In the genomic region with DNA sequence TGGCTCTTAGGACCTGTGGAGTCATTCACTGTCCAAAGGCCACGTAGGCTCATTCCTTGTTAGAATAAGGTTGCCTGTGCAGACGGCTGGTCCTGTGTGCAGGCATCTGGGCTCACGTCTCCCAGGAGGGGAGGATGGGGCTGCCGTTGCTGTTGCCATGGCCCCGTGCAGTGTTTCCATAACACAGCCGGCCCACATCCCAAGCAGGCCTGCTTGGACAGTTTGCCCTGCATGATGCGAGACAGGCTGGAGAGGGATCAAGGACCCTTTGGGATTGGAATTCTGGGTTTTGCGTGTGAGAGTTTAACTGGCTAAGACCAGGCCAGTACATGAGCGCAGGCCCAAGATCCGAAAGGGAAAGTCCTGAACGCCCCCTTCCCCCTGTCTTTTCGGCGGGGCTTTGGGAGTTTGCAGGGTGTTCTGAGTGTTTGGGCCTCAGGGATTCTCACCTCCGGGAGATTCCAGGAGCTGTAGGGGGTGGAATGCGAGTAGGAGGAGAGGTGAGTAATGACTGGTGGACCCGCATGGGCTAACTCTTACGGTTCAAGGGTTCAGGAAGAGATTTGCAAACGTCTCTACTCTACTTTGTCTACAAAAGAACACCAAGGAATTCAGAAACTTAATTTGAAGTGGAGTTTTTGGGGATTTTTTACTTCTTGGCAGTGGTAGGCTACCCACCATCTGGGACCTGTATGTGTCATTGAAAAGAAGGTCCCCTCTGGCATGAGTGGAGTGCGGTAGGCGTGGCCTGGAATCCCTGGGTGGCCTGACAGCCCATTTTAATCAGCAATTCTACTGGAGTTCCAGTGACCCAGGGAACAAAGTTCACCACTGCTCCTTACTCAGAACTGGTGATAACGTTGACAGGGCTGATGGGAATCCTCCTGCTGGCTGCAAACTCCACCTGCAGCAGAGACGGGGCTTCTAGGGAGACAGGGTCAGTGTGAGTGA, we compare ENCODE assay signal across 12 cellular contexts.
DNase-seq lines count a peak whose midpoint lies in the region; ATAC-seq, FAIRE-seq and TF ChIP-seq lines count a peak whose summit lies in the region.
"Had no signal": no experiment of that assay in that cellular context is flagged by ENCODE, and none has a peak within 500 bp of the region (broad histone marks: within the 10 kb centered on the region; RNA-seq: fewer than 3 reads in every experiment).

No MANE protein-coding gene starts in this region.

- peak; percentile 92 for ATAC-seq in HepG2
- no peak for ATAC-seq in HG02642 (IDR thresholded peaks at IDR 0.05; ENCODE audit: poor library complexity, unreplicated experiment)

- peaks cover 42% of the 10 kb centered on the region for H3K4me1 Mint-ChIP-seq in endodermal cell
- H3K4me1 Mint-ChIP-seq in activated naive CD4-positive, alpha-beta T cell treated with anti-CD3 and anti-CD28 coated beads for 36 hours (ENCODE audit: low read depth) = peaks cover 12% of the 10 kb centered on the region

- H3K4me1 ChIP-seq in HEK293 (ENCODE audit: control insufficient read depth, insufficient read depth, low read length) = no peaks in the 10 kb centered on the region
- peaks cover 29% of the 10 kb centered on the region for H3K4me1 ChIP-seq in endodermal cell (ENCODE audit: control insufficient read depth, insufficient read depth, low read length)
- peaks cover 56% of the 10 kb centered on the region for H3K4me1 ChIP-seq in HepG2 (ENCODE audit: insufficient read depth, low read length)
- H3K4me1 ChIP-seq in smooth muscle cell (ENCODE audit: low read depth) = peaks cover 12% of the 10 kb centered on the region

- H3K79me2 ChIP-seq in HepG2 (ENCODE audit: insufficient read depth, low read length) (no peaks in the 10 kb centered on the region), smooth muscle cell (ENCODE audit: low read depth) (no peaks in the 10 kb centered on the region)

- in situ Hi-C loops in HepG2 (cut with HindIII; ENCODE audit: extremely low pct_ligation_motif_present, low pct_unique_long_range_greater_than_20kb) = loop anchor here (10.0 kb wide), 1 partner anchor 123 kb away; a partner anchor contains a TSS

- peak overlapping the region; percentile 73 for H3K9ac ChIP-seq in endodermal cell (ENCODE audit: extremely low read depth, low read length, poor library complexity, severe bottlenecking)
- peak overlapping the region; percentile 78 for H3K9ac ChIP-seq in HepG2 (ENCODE audit: insufficient read depth, low read depth, low read length)
- H3K9ac ChIP-seq in smooth muscle cell (ENCODE audit: low read depth) = peak overlapping the region; percentile 69

- peak overlapping the region; percentile 33 for H3K4me3 Mint-ChIP-seq in endodermal cell
- H3K4me3 Mint-ChIP-seq in activated naive CD4-positive, alpha-beta T cell treated with anti-CD3 and anti-CD28 coated beads for 36 hours = no peak overlapping the region
- H3K4me3 Mint-ChIP-seq: activated naive CD8-positive, alpha-beta T cell treated with anti-CD3 and anti-CD28 coated beads for 36 hours; CD4-positive, CD25-positive, alpha-beta regulatory T cell had no signal

- POLR2A ChIA-PET in HEK293 (lab: Yijun Ruan, JAX) = no interaction called here
- POLR2A ChIA-PET in HepG2 (lab: Yijun Ruan, JAX) = interaction anchor here (0.9 to 2.4 kb wide), 11 partner anchors 8 to 246 kb away, joined by 3 to 16 read pairs (median 4); a partner anchor contains a TSS

- no peak overlapping the region for H2AFZ ChIP-seq in HepG2 (ENCODE audit: low read length)
- no peak overlapping the region for H2AFZ ChIP-seq in smooth muscle cell (ENCODE audit: low read depth)

- DNase-seq in endodermal cell (peak; percentile 89), HepG2 (ENCODE audit: low spot score) (peak; percentile 93), smooth muscle cell (lab: John Stamatoyannopoulos, UW; ENCODE audit: unreplicated experiment) (no peak), NCI-H2227 (lab: John Stamatoyannopoulos, UW; ENCODE audit: unreplicated experiment) (no peak)
- DNase-seq in NK-92 treated with Interleukin-12 subunit alpha and Interleukin-12 subunit beta, amount 100 ng/mL, for 24 hours (lab: John Stamatoyannopoulos, UW) = no peak
- no peak for DNase-seq in activated naive CD4-positive, alpha-beta T cell treated with anti-CD3 and anti-CD28 coated beads for 36 hours
- DNase-seq: activated CD4-positive, alpha-beta T cell treated with anti-CD3 and anti-CD28 coated beads for 1 hour; activated naive CD8-positive, alpha-beta T cell treated with anti-CD3 and anti-CD28 coated beads for 36 hours; CD4-positive, CD25-positive, alpha-beta regulatory T cell; NCI-H1417 treated with DMSO at 0.1 percent for 48 hours had no signal

- 36 to 44% methylated on average over 9 to 22 of the region's 22 CpGs for WGBS in endodermal cell (ENCODE audit: insufficient coverage in 1 of 2, insufficient read length in 1 of 2), 2 experiments
- under 1% methylated on average over 10 of the region's 22 CpGs for WGBS in HepG2 (ENCODE audit: low lambda C conversion rate)
- WGBS in smooth muscle cell (ENCODE audit: low lambda C conversion rate) = 24% methylated on average over 22 of the region's 22 CpGs

- TF ChIP-seq POLR2A in HepG2 (IDR thresholded peaks at IDR 0.05; ENCODE audit: insufficient read depth in 1 of 2, low read depth in 2 of 2, low read length in 2 of 2) = peak in 1 of 2 experiments; percentile 68; a peak in 2 of 4 replicates

- TSS peak; percentile 88 for BruUV-seq in HepG2 (replicated peaks; lab: Mats Ljungman, UMichigan)

- CTCF ChIA-PET in HEK293 (lab: Yijun Ruan, JAX) (no interaction called here), HepG2 (lab: Yijun Ruan, JAX; ENCODE audit: low intra/inter-chr PET ratio, low total read pairs) (interaction anchor here (1.3 to 2.1 kb wide), 2 partner anchors 12 to 16 kb away, joined by 3 to 13 read pairs; no protein-coding TSS in a partner anchor)
- CTCF ChIA-PET in activated naive CD4-positive, alpha-beta T cell treated with anti-CD3 and anti-CD28 coated beads for 36 hours (lab: Charles Lee) = interaction anchor here (0.7 kb wide), 1 partner anchor 146 kb away, joined by 3 read pairs; no protein-coding TSS in a partner anchor

- intact Hi-C loops in HepG2 (cut with micrococcal nuclease; ENCODE audit: unreplicated experiment) = loop anchor here (1.0 kb wide), 2 partner anchors 8 to 145 kb away; no protein-coding TSS in a partner anchor
- intact Hi-C loops in activated naive CD4-positive, alpha-beta T cell treated with anti-CD3 and anti-CD28 coated beads for 36 hours (cut with micrococcal nuclease) = no loop called here

- H3K36me3 ChIP-seq in HEK293 (ENCODE audit: control insufficient read depth in 2 of 2, insufficient read depth in 1 of 2, low read length in 2 of 2) (no peaks in the 10 kb centered on the region), endodermal cell (ENCODE audit: control insufficient read depth, insufficient read depth, low read length) (no peaks in the 10 kb centered on the region), HepG2 (replicated peaks in 1 of 2; ENCODE audit: control insufficient read depth in 1 of 2, insufficient read depth in 2 of 2, low read length in 2 of 2) (no peaks in the 10 kb centered on the region), smooth muscle cell (ENCODE audit: low read depth) (no peaks in the 10 kb centered on the region)

- TF ChIP-seq RAD21 in HepG2 (CRISPR knock-in tag; IDR thresholded peaks at IDR 0.05) = peak; percentile 58; the same call in 1 of the 2 replicates

- peaks cover 1% of the 10 kb centered on the region for H3K27me3 Mint-ChIP-seq in endodermal cell (ENCODE audit: insufficient read depth)
- no peaks in the 10 kb centered on the region for H3K27me3 Mint-ChIP-seq in activated naive CD4-positive, alpha-beta T cell treated with anti-CD3 and anti-CD28 coated beads for 36 hours (ENCODE audit: low read depth)
- H3K27me3 Mint-ChIP-seq: activated naive CD8-positive, alpha-beta T cell treated with anti-CD3 and anti-CD28 coated beads for 36 hours; CD4-positive, CD25-positive, alpha-beta regulatory T cell had no signal

- peaks cover 5% of the 10 kb centered on the region for H3K36me3 Mint-ChIP-seq in endodermal cell (ENCODE audit: low read depth)
- peaks cover 7% of the 10 kb centered on the region for H3K36me3 Mint-ChIP-seq in activated naive CD4-positive, alpha-beta T cell treated with anti-CD3 and anti-CD28 coated beads for 36 hours (ENCODE audit: low read depth)

- H3K4me2 ChIP-seq in HepG2 (ENCODE audit: low read depth, low read length) (peak overlapping the region; percentile 83), smooth muscle cell (peak overlapping the region; percentile 13)

- TF ChIP-seq CTCF in HEK293 (tag by site-specific recombination; IDR thresholded peaks at IDR 0.05) (no peak), endodermal cell (conservative IDR thresholded peaks at IDR 0.05) (peak; percentile 73), HepG2 (CRISPR knock-in tag; IDR thresholded peaks at IDR 0.05) (peak; percentile 53), smooth muscle cell (IDR thresholded peaks at IDR 0.05; ENCODE audit: borderline replicate concordance, insufficient read depth, poor library complexity, severe bottlenecking) (no peak)

- H3K27me3 ChIP-seq in endodermal cell (ENCODE audit: control insufficient read depth, insufficient read depth, low read length, poor library complexity, severe bottlenecking) (no peaks in the 10 kb centered on the region), HepG2 (ENCODE audit: control insufficient read depth in 1 of 2, insufficient read depth in 2 of 2, low read length in 2 of 2) (no peaks in the 10 kb centered on the region), smooth muscle cell (ENCODE audit: low read depth) (no peaks in the 10 kb centered on the region)

- H4K20me1 ChIP-seq in HepG2 (ENCODE audit: insufficient read depth, low read length) = no peaks in the 10 kb centered on the region
- no peaks in the 10 kb centered on the region for H4K20me1 ChIP-seq in smooth muscle cell (ENCODE audit: low read depth)

- peaks cover 8% of the 10 kb centered on the region for H3F3A ChIP-seq in smooth muscle cell (ENCODE audit: low read depth)

- H3K27ac ChIP-seq in HEK293 (ENCODE audit: extremely low read depth, low read depth, low read length) (no peak overlapping the region), endodermal cell (ENCODE audit: low read depth, low read length) (peak overlapping the region; percentile 72), HepG2 (ENCODE audit: extremely low read length, insufficient read depth, low read length) (peak overlapping the region; percentile 86), smooth muscle cell (ENCODE audit: low read depth) (peak overlapping the region; percentile 79)

- H3K9me3 ChIP-seq in HEK293 (ENCODE audit: control insufficient read depth, insufficient read depth, low read depth, low read length) (no peaks in the 10 kb centered on the region), endodermal cell (ENCODE audit: control insufficient read depth, low read length) (no peaks in the 10 kb centered on the region), HepG2 (ENCODE audit: low read length) (no peaks in the 10 kb centered on the region), smooth muscle cell (replicated peaks; ENCODE audit: low read depth) (no peaks in the 10 kb centered on the region)

- FAIRE-seq in HepG2 (lab: Jason Lieb, UNC) = peak; percentile 84

- H3K9me3 Mint-ChIP-seq in endodermal cell = no peaks in the 10 kb centered on the region
- peaks cover 10% of the 10 kb centered on the region for H3K9me3 Mint-ChIP-seq in activated naive CD4-positive, alpha-beta T cell treated with anti-CD3 and anti-CD28 coated beads for 36 hours

- H3K4me3 ChIP-seq in HEK293 (ENCODE audit: low read depth, low read length) (no peak overlapping the region), endodermal cell (ENCODE audit: low read length) (peak overlapping the region; percentile 48), HepG2 (replicated peaks in 1 of 3; ENCODE audit: insufficient read depth in 1 of 3, low read depth in 2 of 3, low read length in 3 of 3) (peak overlapping the region; percentile 36 to 66 (median 47)), smooth muscle cell (no peak overlapping the region)

- H3K27ac Mint-ChIP-seq in endodermal cell = peak overlapping the region; percentile 96
- no peak overlapping the region for H3K27ac Mint-ChIP-seq in activated naive CD4-positive, alpha-beta T cell treated with anti-CD3 and anti-CD28 coated beads for 36 hours
- H3K27ac Mint-ChIP-seq: activated naive CD8-positive, alpha-beta T cell treated with anti-CD3 and anti-CD28 coated beads for 36 hours; CD4-positive, CD25-positive, alpha-beta regulatory T cell had no signal

- peak; percentile 61 to 89 for TF ChIP-seq EP300 in HepG2 (IDR thresholded peaks at IDR 0.05; ENCODE audit: low read depth in 2 of 2, low read length in 2 of 2)
- TF ChIP-seq EP300 in HepG2 (CRISPR knock-in tag; IDR thresholded peaks at IDR 0.05; ENCODE audit: borderline replicate concordance) = no peak; the same call in 1 of the 2 replicates

Comparison
In these comparisons a context has a peak if more than half of its experiments do, and no peak if none do; other contexts are left out.
1. H3K4me3 ChIP-seq: peak in endodermal cell (single experiment) and HepG2 (3 of 3); none in HEK293 (single experiment) and smooth muscle cell (single experiment).
2. CTCF ChIP-seq: peak in endodermal cell (single experiment) and HepG2 (single experiment); none in HEK293 (single experiment) and smooth muscle cell (single experiment).
3. DNase-seq: peak in endodermal cell (single experiment) and HepG2 (single experiment); none in smooth muscle cell (single experiment), NCI-H2227 (single experiment), NK-92 treated with Interleukin-12 subunit alpha and Interleukin-12 subunit beta, amount 100 ng/mL, for 24 hours (single experiment) and activated naive CD4-positive, alpha-beta T cell treated with anti-CD3 and anti-CD28 coated beads for 36 hours (single experiment).
4. Peak in every context shown above with its lines, with median percentiles within 50 percentile points of each other: H3K9ac ChIP-seq.